17 cellular contexts compared by ENCODE assay signal in genomic region chr3:40878464-40878905, GRCh38.
DNase-seq lines count a peak whose midpoint lies in the region; ATAC-seq, FAIRE-seq and TF ChIP-seq lines count a peak whose summit lies in the region.
"Had no signal": no experiment of that assay in that cellular context is flagged by ENCODE, and none has a peak within 500 bp of the region (broad histone marks: within the 10 kb centered on the region; RNA-seq: fewer than 3 reads in every experiment).

No MANE protein-coding gene starts in this region.

- TF ChIP-seq POLR2A in prostate gland (IDR thresholded peaks at IDR 0.05): no peak
- TF ChIP-seq POLR2A in vagina (IDR thresholded peaks at IDR 0.05): no peak

- DNase-seq in heart right ventricle: no peak
- no peak for DNase-seq in left cardiac atrium
- no peak for DNase-seq in kidney
- no peak for DNase-seq in prostate gland (ENCODE audit: low spot score)
- no peak for DNase-seq in vagina (ENCODE audit: extremely low spot score in 2 of 2)
- no peak for DNase-seq in stimulated activated CD4-positive, alpha-beta T cell treated with anti-CD3 and anti-CD28 coated beads, Interleukin-15, amount 100 ng/mL, for 24 hours
- DNase-seq in SIG-M5 treated with dmso at 0.1 percent for 504 hours (lab: John Stamatoyannopoulos, UW; ENCODE audit: unreplicated experiment): no peak
- DNase-seq: activated CD8-positive, alpha-beta T cell treated with anti-CD3 and anti-CD28 coated beads for 36 hours; activated effector memory CD4-positive, alpha-beta T cell treated with anti-CD3 and anti-CD28 coated beads, Interleukin-2, amount 50 U/mL, for 16 hours; GF-D8; NCI-H187 treated with DMSO at 0.1 percent for 48 hours; SHP77 had no signal

- no peak for TF ChIP-seq CTCF in heart right ventricle (IDR thresholded peaks at IDR 0.05)
- TF ChIP-seq CTCF in kidney (IDR thresholded peaks at IDR 0.05; ENCODE audit: borderline replicate concordance, extremely low read depth, insufficient read depth): no peak
- no peak for TF ChIP-seq CTCF in prostate gland (IDR thresholded peaks at IDR 0.05)
- no peak for TF ChIP-seq CTCF in vagina (IDR thresholded peaks at IDR 0.05)

- peaks cover 0 to 9% (median 0%) of the 10 kb centered on the region in 11 donors for H3K9me3 ChIP-seq in heart right ventricle
- H3K9me3 ChIP-seq in kidney (ENCODE audit: control insufficient read depth in 1 of 2, low read length in 2 of 2): no peaks in the 10 kb centered on the region
- H3K9me3 ChIP-seq in prostate gland: no peaks in the 10 kb centered on the region
- no peaks in the 10 kb centered on the region for H3K9me3 ChIP-seq in vagina
- H3K9me3 ChIP-seq: A549 had no signal

- H3K9ac ChIP-seq in kidney (ENCODE audit: low read length in 2 of 2): no peak overlapping the region

- H3K27me3 ChIP-seq in heart right ventricle (no peaks in the 10 kb centered on the region), prostate gland (replicated peaks; ENCODE audit: insufficient read depth) (no peaks in the 10 kb centered on the region), vagina (no peaks in the 10 kb centered on the region)

- peak overlapping the region; percentile 60 to 88 (median 79) for H3K27ac ChIP-seq in heart right ventricle
- H3K27ac ChIP-seq in kidney (ENCODE audit: low read depth in 2 of 2, low read length in 2 of 2): peak overlapping the region; percentile 23 to 30
- peak overlapping the region; percentile 32 to 74 for H3K27ac ChIP-seq in prostate gland
- peak overlapping the region; percentile 49 for H3K27ac ChIP-seq in vagina
- H3K27ac ChIP-seq: A549 had no signal

- ATAC-seq in heart right ventricle: peak in 5 of 8 donors; percentile 3 to 39 (median 9)
- no peak for ATAC-seq in left cardiac atrium
- no peak for ATAC-seq in GM18907 (IDR thresholded peaks at IDR 0.05; ENCODE audit: unreplicated experiment)
- ATAC-seq: A549; activated CD8-positive, alpha-beta T cell treated with anti-CD3 and anti-CD28 coated beads for 36 hours had no signal

- WGBS in heart right ventricle, 2 donors: 12 to 14% methylated on average over 3 of the region's 3 CpGs
- 13% methylated on average over 3 of the region's 3 CpGs for WGBS in prostate gland

- H3K4me3 ChIP-seq in heart right ventricle (no peak overlapping the region), kidney (ENCODE audit: low read length in 2 of 2) (no peak overlapping the region), prostate gland (no peak overlapping the region), vagina (no peak overlapping the region)
- H3K4me3 ChIP-seq: A549 had no signal

- intact Hi-C loops in heart right ventricle (cut with DNase I) (loop anchor here in 6 of 10 donors (2.0 to 10.0 kb wide), 8 partner anchors 94 to 324 kb away; partner anchors contain the start of gene CTNNB1 (in 1 of the 6)), left cardiac atrium (cut with DNase I) (loop anchor here in 1 of 2 donors (10.0 kb wide), 2 partner anchors 294 to 326 kb away; no protein-coding TSS in a partner anchor), kidney (cut with DNase I) (no loop called here), prostate gland (cut with DNase I) (loop anchor here (5.0 kb wide), 1 partner anchor 94 kb away; no protein-coding TSS in a partner anchor), vagina (cut with DNase I) (no loop called here)

- H3K36me3 ChIP-seq in heart right ventricle: no peaks in the 10 kb centered on the region
- no peaks in the 10 kb centered on the region for H3K36me3 ChIP-seq in kidney (ENCODE audit: control insufficient read depth in 1 of 2, insufficient read depth in 2 of 2, low read length in 2 of 2)
- no peaks in the 10 kb centered on the region for H3K36me3 ChIP-seq in prostate gland
- no peaks in the 10 kb centered on the region for H3K36me3 ChIP-seq in vagina

- H3K4me1 ChIP-seq in heart right ventricle (peaks cover 18 to 51% (median 32%) of the 10 kb centered on the region in 9 donors), kidney (ENCODE audit: control insufficient read depth in 1 of 2, insufficient read depth in 1 of 2, low read depth in 1 of 2, low read length in 2 of 2) (peaks cover 0 to 3% of the 10 kb centered on the region in 2 donors), prostate gland (replicated peaks) (peaks cover 20% of the 10 kb centered on the region), vagina (peaks cover 28% of the 10 kb centered on the region)
- H3K4me1 ChIP-seq: A549 had no signal

- no peak for FAIRE-seq in kidney (lab: Jason Lieb, UNC)
- FAIRE-seq: A549, bronchial epithelial cell, H54, TTC549 had no signal

Comparison
In these comparisons a context has a peak if more than half of its experiments do, and no peak if none do; other contexts are left out.
1. ATAC-seq: peak in heart right ventricle (5 of 8); none in left cardiac atrium (0 of 2) and GM18907 (single experiment).
2. H3K27ac ChIP-seq: peak in every context shown above with its lines; median percentile 79 in heart right ventricle; 53 in prostate gland; 49 in vagina; 26 in kidney.
3. intact Hi-C loops: an anchor here in heart right ventricle (2.0 to 10.0 kb wide) and prostate gland (5.0 kb wide); none called in kidney and vagina.